ENCODE assay signal across 8 cellular contexts in genomic region chr9:127968717-127969383, GRCh38. TPM values are rescaled to one million over a fixed set of nuclear protein-coding genes. Genes with fewer than 3 reads are reported as not detected.
DNase-seq lines count a peak whose midpoint lies in the region; ATAC-seq, FAIRE-seq and TF ChIP-seq lines count a peak whose summit lies in the region.

No MANE protein-coding gene starts in this region.

- no peak for TF ChIP-seq RAD21 in K562 (CRISPR knock-in tag; conservative IDR thresholded peaks at IDR 0.05 in 1 of 2, IDR thresholded peaks at IDR 0.05 in 1 of 2)

- H3K4me3 ChIP-seq in K562 (no peak overlapping the region), WERI-Rb-1 (ENCODE audit: low read depth, low read length) (no peak overlapping the region)

- TF ChIP-seq POLR2A in K562 (conservative IDR thresholded peaks at IDR 0.05), result no peak

- H3K4me2 ChIP-seq in K562 (ENCODE audit: insufficient read depth, low read length), result peak overlapping the region; percentile 39; the same call in 1 of the 2 replicates

- WGBS in K562 (ENCODE audit: insufficient coverage, low coverage, missing lambda C conversion rate), result 52% methylated on average over 10 of the region's 10 CpGs

- H3K9me3 ChIP-seq in K562 (replicated peaks; ENCODE audit: control insufficient read depth, insufficient read depth, low read depth, low read length), result no peaks in the 10 kb centered on the region
- H3K9me3 ChIP-seq in WERI-Rb-1 (ENCODE audit: severe bottlenecking), result no peaks in the 10 kb centered on the region

- in situ Hi-C loops in K562 (cut with MboI), result loop anchor here (10.0 kb wide), 1 partner anchor 66 kb away; no protein-coding TSS in a partner anchor

- H3K27ac ChIP-seq in K562 (ENCODE audit: extremely low read depth, low read depth, low read length) (0 out of 3 replicates have a peak overlapping the region, but pooled peaks have one; percentile 19), temporal lobe (ENCODE audit: low read depth, low read length) (peak overlapping the region; percentile 99), WERI-Rb-1 (no peak overlapping the region)

- POLR2A ChIA-PET in K562 (lab: Yijun Ruan, JAX), result interaction anchor here (1.6 kb wide), 1 partner anchor 11 kb away, joined by 11 read pairs; the partner anchor contains the start of gene EEIG1

- FAIRE-seq in K562 (lab: Jason Lieb, UNC), result peak; percentile 72

- H3K36me3 ChIP-seq in K562 (ENCODE audit: control insufficient read depth, insufficient read depth, low read length) (no peaks in the 10 kb centered on the region), WERI-Rb-1 (peaks cover 6% of the 10 kb centered on the region)

- CTCF ChIA-PET in K562 (lab: Yijun Ruan, JAX; ENCODE audit: low intra/inter-chr PET ratio), result no interaction called here

- no peak for TF ChIP-seq EP300 in K562 (IDR thresholded peaks at IDR 0.05; ENCODE audit: low read length)

- ATAC-seq in K562, result peak; percentile 6; the same call in 1 of the 3 replicates
- ATAC-seq in left colon, result peak; percentile 6
- no peak for ATAC-seq in HG03521 (IDR thresholded peaks at IDR 0.05; ENCODE audit: unreplicated experiment)

- DNase-seq in Ammon's horn (ENCODE audit: low spot score) (peak; percentile 76), LHCN-M2 (ENCODE audit: low read depth) (peak; percentile 84), K562 (ENCODE audit: extremely low read depth in 1 of 4, low spot score in 3 of 4) (no peak), left colon (peak in 1 of 2 donors; percentile 72), WERI-Rb-1 (no peak), mucosa of gallbladder (ENCODE audit: low spot score) (no peak)

- H2AFZ ChIP-seq in K562 (ENCODE audit: low read depth, low read length), result no peak overlapping the region

- H3K79me2 ChIP-seq in K562 (ENCODE audit: control insufficient read depth, insufficient read depth, low read length), result peaks cover 75% of the 10 kb centered on the region

- H3K9me1 ChIP-seq in K562 (ENCODE audit: control insufficient read depth, insufficient read depth, low read length), result no peaks in the 10 kb centered on the region

- intact Hi-C loops in K562 (cut with micrococcal nuclease) (no loop called here), left colon (cut with DNase I, micrococcal nuclease) (no loop called here)

- H4K20me1 ChIP-seq in K562 (replicated peaks; ENCODE audit: control insufficient read depth, insufficient read depth, low read length), result peaks cover 16% of the 10 kb centered on the region

- H3K9ac ChIP-seq in K562 (ENCODE audit: insufficient read depth in 1 of 2, low read depth in 2 of 2, low read length in 2 of 2), result peak overlapping the region in 1 of 2 experiments; percentile 49; a peak in 1 of 4 replicates

- BruUV-seq in K562 (replicated peaks; lab: Mats Ljungman, UMichigan), result no TSS peak

- no peak for TF ChIP-seq CTCF in K562 (IDR thresholded peaks at IDR 0.05 in 2 of 3, conservative IDR thresholded peaks at IDR 0.05 in 1 of 3; ENCODE audit: insufficient read depth in 2 of 3, low read depth in 1 of 3, low read length in 3 of 3)
- TF ChIP-seq CTCF in WERI-Rb-1 (IDR thresholded peaks at IDR 0.05; ENCODE audit: low read depth, low read length), result no peak

- no peaks in the 10 kb centered on the region for H3K27me3 ChIP-seq in K562 (ENCODE audit: control insufficient read depth in 2 of 2, insufficient read depth in 2 of 2, low read length in 2 of 2)
- no peaks in the 10 kb centered on the region for H3K27me3 ChIP-seq in WERI-Rb-1 (ENCODE audit: insufficient read depth, low read depth, severe bottlenecking)

- peaks cover 45 to 95% of the 10 kb centered on the region in 2 experiments for H3K4me1 ChIP-seq in K562 (replicated peaks in 1 of 2; ENCODE audit: control insufficient read depth in 2 of 2, insufficient read depth in 2 of 2, low read length in 2 of 2)

RNA-seq across cellular contexts. Expression of gene EEIG1, which starts 11.9 kb away (rescaled TPM):
- total RNA-seq in LHCN-M2 (2014; rRNA removed) (4.8 and 12.2 TPM in 2 replicates), K562 (2014; rRNA removed) (2.1 and 4.5 TPM in 2 replicates), K562 (2014; rRNA removed; fragmentation: Illumina TruSeq; extraction: Trizol) (1.6 and 2.3 TPM in 2 replicates), K562 (2015; rRNA removed; fragmentation: Illumina TruSeq; extraction: Trizol) (2.8 and 4.1 TPM in 2 replicates), K562 (2021) (11.2 and 16.7 TPM in 2 replicates), left colon (100 to 1,000 TPM; 157 to 175 TPM), temporal lobe (5.2 TPM), mucosa of gallbladder (220 TPM)
- polyA plus RNA-seq in LHCN-M2 (2012), result 13.4 TPM
- 18.1 and 34.4 TPM in 2 replicates for total RNA-seq in K562 (2011; cell fraction: chromatin; rRNA removed; ENCODE audit: low replicate concordance)
- 13.4 and 13.5 TPM in 2 replicates for total RNA-seq in K562 (2011; cell fraction: nucleolus; rRNA removed)
- 17.2 and 24.7 TPM in 2 replicates for total RNA-seq in K562 (2011; cell fraction: nucleoplasm; rRNA removed)
- polyA plus RNA-seq in K562 (2011; rRNA removed) (4.4 and 7.7 TPM in 2 replicates), K562 (2014; fragmentation: Illumina TruSeq; extraction: Trizol) (5.6 and 9.1 TPM in 2 replicates), K562 (2014; fragmentation: Nextera tagmentation; extraction: Ambion mirVana) (under 1 TPM; 0.17 to 0.25 TPM), K562 (2014; rRNA removed) (3.6 and 6.6 TPM in 2 replicates)
- polyA plus RNA-seq in K562 (2011; cell fraction: cytosol; rRNA removed), result 8.2 and 9.0 TPM in 2 replicates
- 16.1 and 16.7 TPM in 2 replicates for polyA plus RNA-seq in K562 (2011; cell fraction: nucleus; rRNA removed)
- polyA plus RNA-seq in K562 (2012), result 13.8 and 19.2 TPM in 2 replicates
- polyA minus RNA-seq in K562 (2011; rRNA and poly(A)+ RNA removed), result 2.1 and 2.7 TPM in 2 replicates
- polyA minus RNA-seq in K562 (2011; cell fraction: cytosol; rRNA and poly(A)+ RNA removed), result 3.5 and 5.9 TPM in 2 replicates
- polyA minus RNA-seq in K562 (2011; cell fraction: nucleus; rRNA and poly(A)+ RNA removed), result 4.8 and 8.4 TPM in 2 replicates

RNA-seq across cellular contexts. Expression of gene DPM2, which starts 31.2 kb away (rescaled TPM):
- total RNA-seq in LHCN-M2 (2014; rRNA removed) (29.0 and 29.5 TPM in 2 replicates), K562 (2014; rRNA removed) (56.6 and 88.7 TPM in 2 replicates), K562 (2014; rRNA removed; fragmentation: Illumina TruSeq; extraction: Trizol) (48.1 and 53.8 TPM in 2 replicates), K562 (2015; rRNA removed; fragmentation: Illumina TruSeq; extraction: Trizol) (71.1 and 73.4 TPM in 2 replicates), K562 (2021) (95.3 and 102 TPM in 2 replicates), left colon (10 to 100 TPM; 25.1 to 28.6 TPM), temporal lobe (10.1 TPM), mucosa of gallbladder (36.6 TPM)
- 50.1 TPM for polyA plus RNA-seq in LHCN-M2 (2012)
- total RNA-seq in K562 (2011; cell fraction: chromatin; rRNA removed; ENCODE audit: low replicate concordance), result 99.6 and 215 TPM in 2 replicates
- 168 and 199 TPM in 2 replicates for total RNA-seq in K562 (2011; cell fraction: nucleolus; rRNA removed)
- 195 and 215 TPM in 2 replicates for total RNA-seq in K562 (2011; cell fraction: nucleoplasm; rRNA removed)
- polyA plus RNA-seq in K562 (2011; rRNA removed) (93.8 and 101 TPM in 2 replicates), K562 (2014; fragmentation: Illumina TruSeq; extraction: Trizol) (126 and 142 TPM in 2 replicates), K562 (2014; fragmentation: Nextera tagmentation; extraction: Ambion mirVana) (10 to 100 TPM; 43.5 to 69.3 TPM), K562 (2014; rRNA removed) (104 and 107 TPM in 2 replicates)
- polyA plus RNA-seq in K562 (2011; cell fraction: cytosol; rRNA removed), result 131 and 200 TPM in 2 replicates
- 142 and 205 TPM in 2 replicates for polyA plus RNA-seq in K562 (2011; cell fraction: nucleus; rRNA removed)
- 83.9 and 86.2 TPM in 2 replicates for polyA plus RNA-seq in K562 (2012)
- polyA minus RNA-seq in K562 (2011; rRNA and poly(A)+ RNA removed), result 54.4 and 75.4 TPM in 2 replicates
- 56.3 and 59.9 TPM in 2 replicates for polyA minus RNA-seq in K562 (2011; cell fraction: cytosol; rRNA and poly(A)+ RNA removed)
- polyA minus RNA-seq in K562 (2011; cell fraction: nucleus; rRNA and poly(A)+ RNA removed), result 64.1 and 85.1 TPM in 2 replicates

RNA-seq across cellular contexts. Expression of gene PIP5KL1, which starts 38.3 kb away (rescaled TPM):
- total RNA-seq in LHCN-M2 (2014; rRNA removed) (2.0 and 2.6 TPM in 2 replicates), K562 (2014; rRNA removed) (2.5 and 3.1 TPM in 2 replicates), K562 (2014; rRNA removed; fragmentation: Illumina TruSeq; extraction: Trizol) (0.80 and 1.2 TPM in 2 replicates), K562 (2015; rRNA removed; fragmentation: Illumina TruSeq; extraction: Trizol) (0.58 and 1.3 TPM in 2 replicates), K562 (2021) (3.0 and 3.7 TPM in 2 replicates), left colon (1 to 10 TPM; 1.3 to 1.9 TPM), temporal lobe (1.2 TPM), mucosa of gallbladder (4.9 TPM)
- polyA plus RNA-seq in LHCN-M2 (2012), result 0.92 TPM
- total RNA-seq in K562 (2011; cell fraction: chromatin; rRNA removed; ENCODE audit: low replicate concordance), result 4.2 and 9.4 TPM in 2 replicates
- 7.7 and 10.1 TPM in 2 replicates for total RNA-seq in K562 (2011; cell fraction: nucleolus; rRNA removed)
- 4.3 and 4.5 TPM in 2 replicates for total RNA-seq in K562 (2011; cell fraction: nucleoplasm; rRNA removed)
- polyA plus RNA-seq in K562 (2011; rRNA removed) (1.2 and 1.6 TPM in 2 replicates), K562 (2014; fragmentation: Illumina TruSeq; extraction: Trizol) (0.82 and 1.2 TPM in 2 replicates), K562 (2014; fragmentation: Nextera tagmentation; extraction: Ambion mirVana) (under 1 TPM; 0.18 to 0.41 TPM), K562 (2014; rRNA removed) (4.3 and 4.8 TPM in 2 replicates)
- 1.8 and 2.2 TPM in 2 replicates for polyA plus RNA-seq in K562 (2011; cell fraction: cytosol; rRNA removed)
- 12.7 and 14.3 TPM in 2 replicates for polyA plus RNA-seq in K562 (2011; cell fraction: nucleus; rRNA removed)
- 1.7 and 5.0 TPM in 2 replicates for polyA plus RNA-seq in K562 (2012)
- 0.75 TPM in 1 of 2 replicates, not detected in the other for polyA minus RNA-seq in K562 (2011; rRNA and poly(A)+ RNA removed)
- 3.0 TPM in 1 of 2 replicates, not detected in the other for polyA minus RNA-seq in K562 (2011; cell fraction: cytosol; rRNA and poly(A)+ RNA removed)
- 2.6 TPM in 2 replicates for polyA minus RNA-seq in K562 (2011; cell fraction: nucleus; rRNA and poly(A)+ RNA removed)

RNA-seq across cellular contexts. Expression of gene ST6GALNAC4, which starts 52.0 kb away (rescaled TPM):
- total RNA-seq in LHCN-M2 (2014; rRNA removed) (41.6 and 50.9 TPM in 2 replicates), K562 (2014; rRNA removed) (25.5 and 47.2 TPM in 2 replicates), K562 (2014; rRNA removed; fragmentation: Illumina TruSeq; extraction: Trizol) (2.8 and 6.6 TPM in 2 replicates), K562 (2015; rRNA removed; fragmentation: Illumina TruSeq; extraction: Trizol) (17.2 and 19.0 TPM in 2 replicates), K562 (2021) (43.1 and 47.1 TPM in 2 replicates), left colon (10 to 100 TPM; 37.5 to 46.9 TPM), temporal lobe (7.4 TPM), mucosa of gallbladder (42.1 TPM)
- polyA plus RNA-seq in LHCN-M2 (2012), result 16.3 TPM
- 24.9 and 89.8 TPM in 2 replicates for total RNA-seq in K562 (2011; cell fraction: chromatin; rRNA removed; ENCODE audit: low replicate concordance)
- total RNA-seq in K562 (2011; cell fraction: nucleolus; rRNA removed), result 90.4 and 100 TPM in 2 replicates
- total RNA-seq in K562 (2011; cell fraction: nucleoplasm; rRNA removed), result 52.6 and 55.0 TPM in 2 replicates
- polyA plus RNA-seq in K562 (2011; rRNA removed) (14.0 and 19.4 TPM in 2 replicates), K562 (2014; fragmentation: Illumina TruSeq; extraction: Trizol) (15.4 and 34.0 TPM in 2 replicates), K562 (2014; fragmentation: Nextera tagmentation; extraction: Ambion mirVana) (1 to 10 TPM; 2.6 to 3.4 TPM), K562 (2014; rRNA removed) (26.0 and 42.6 TPM in 2 replicates)
- 30.0 and 73.0 TPM in 2 replicates for polyA plus RNA-seq in K562 (2011; cell fraction: cytosol; rRNA removed)
- polyA plus RNA-seq in K562 (2011; cell fraction: nucleus; rRNA removed), result 34.4 and 63.8 TPM in 2 replicates
- polyA plus RNA-seq in K562 (2012), result 26.5 and 52.2 TPM in 2 replicates
- 7.5 and 10.6 TPM in 2 replicates for polyA minus RNA-seq in K562 (2011; rRNA and poly(A)+ RNA removed)
- 30.9 and 50.2 TPM in 2 replicates for polyA minus RNA-seq in K562 (2011; cell fraction: cytosol; rRNA and poly(A)+ RNA removed)
- polyA minus RNA-seq in K562 (2011; cell fraction: nucleus; rRNA and poly(A)+ RNA removed), result 24.7 and 25.8 TPM in 2 replicates

Comparison
In these comparisons a context has a peak if more than half of its experiments do, and no peak if none do; other contexts are left out.
1. DNase-seq: peak in Ammon's horn (single experiment) and LHCN-M2 (single experiment); none in K562 (0 of 4), WERI-Rb-1 (single experiment) and mucosa of gallbladder (single experiment).